In genomic region chr19:45676851-45677263, GRCh38 we compare ENCODE assay signal across 8 cellular contexts. TPM values are rescaled to one million over a fixed set of nuclear protein-coding genes. Genes with fewer than 3 reads are reported as not detected.
DNase-seq lines count a peak whose midpoint lies in the region; ATAC-seq and TF ChIP-seq lines count a peak whose summit lies in the region.

No MANE protein-coding gene starts in this region.

- no peaks in the 10 kb centered on the region for H3K9me3 Mint-ChIP-seq in activated T-cell treated with anti-CD3 and anti-CD28 coated beads, Interleukin-2, amount 50 U/mL, for 72 hours

- DNase-seq in A673 (ENCODE audit: low spot score) (no peak), right cardiac atrium (peak; percentile 27 to 69 (median 64)), KG1 (lab: John Stamatoyannopoulos, UW) (no peak), GM19240 (ENCODE audit: insufficient read length, low spot score) (no peak), NCI-H2029 treated with DMSO at 0.1 percent for 48 hours (lab: John Stamatoyannopoulos, UW) (no peak)
- DNase-seq in activated T-cell treated with anti-CD3 and anti-CD28 coated beads, Interleukin-2, amount 50 U/mL, for 72 hours, result peak; percentile 48 to 57
- peak; percentile 54 to 88 for DNase-seq in stimulated activated CD4-positive, alpha-beta T cell treated with anti-CD3 and anti-CD28 coated beads, Interleukin-4, amount 100 ng/mL, for 4 hours

- H3K36me3 Mint-ChIP-seq in activated T-cell treated with anti-CD3 and anti-CD28 coated beads, Interleukin-2, amount 50 U/mL, for 72 hours (ENCODE audit: insufficient read depth in 2 of 2), result no peaks in the 10 kb centered on the region

- POLR2A ChIA-PET in A673 (lab: Charles Lee; ENCODE audit: low non-redundant PET), result no interaction called here

- TF ChIP-seq CTCF in A673 (conservative IDR thresholded peaks at IDR 0.05; ENCODE audit: low read depth, low read length), result no peak

- BruUV-seq in A673 (replicated peaks; lab: Mats Ljungman, UMichigan), result no TSS peak

- H3K4me3 ChIP-seq in A673 (ENCODE audit: low read depth, low read length, poor library complexity, severe bottlenecking) (peak overlapping the region; percentile 42), right cardiac atrium (ENCODE audit: low read length) (peak overlapping the region; percentile 26)

- CTCF ChIA-PET in A673 (lab: Charles Lee), result interaction anchor here (1.1 kb wide), 1 partner anchor 16 kb away, joined by 6 read pairs; the partner anchor contains the start of genes QPCTL and SNRPD2

- H3K36me3 ChIP-seq in A673 (ENCODE audit: insufficient read depth, low read length, poor library complexity, severe bottlenecking), result no peaks in the 10 kb centered on the region

- no peaks in the 10 kb centered on the region for H3K27me3 ChIP-seq in A673 (replicated peaks; ENCODE audit: insufficient read depth, low read depth, low read length, poor library complexity)
- no peaks in the 10 kb centered on the region for H3K27me3 ChIP-seq in right cardiac atrium (ENCODE audit: control insufficient read depth, insufficient read depth)

- peak overlapping the region; percentile 67 to 89 for H3K4me3 Mint-ChIP-seq in activated T-cell treated with anti-CD3 and anti-CD28 coated beads, Interleukin-2, amount 50 U/mL, for 72 hours

- peak; percentile 15 for ATAC-seq in HG02642 (IDR thresholded peaks at IDR 0.05; ENCODE audit: poor library complexity, unreplicated experiment)
- peak; percentile 48 to 51 for ATAC-seq in activated T-cell treated with anti-CD3 and anti-CD28 coated beads, Interleukin-2, amount 50 U/mL, for 72 hours (replicated peaks in 1 of 2)
- ATAC-seq in right cardiac atrium, result peak; percentile 17 to 35

- H3K27me3 Mint-ChIP-seq in activated T-cell treated with anti-CD3 and anti-CD28 coated beads, Interleukin-2, amount 50 U/mL, for 72 hours (ENCODE audit: low read depth), result no peaks in the 10 kb centered on the region

- H3K4me1 Mint-ChIP-seq in activated T-cell treated with anti-CD3 and anti-CD28 coated beads, Interleukin-2, amount 50 U/mL, for 72 hours (ENCODE audit: low read depth), result peaks cover 12% of the 10 kb centered on the region

- H3K9me3 ChIP-seq in A673 (ENCODE audit: low read depth, low read length, poor library complexity, severe bottlenecking) (no peaks in the 10 kb centered on the region), right cardiac atrium (ENCODE audit: control insufficient read depth, low read length) (no peaks in the 10 kb centered on the region)

- H3K27ac ChIP-seq in A673 (ENCODE audit: low read depth, low read length, poor library complexity, severe bottlenecking) (no peak overlapping the region), right cardiac atrium (ENCODE audit: low read length) (no peak overlapping the region)

- peaks cover 7% of the 10 kb centered on the region for H3K4me1 ChIP-seq in A673 (ENCODE audit: insufficient read depth, low read length, poor library complexity, severe bottlenecking)
- H3K4me1 ChIP-seq in right cardiac atrium (ENCODE audit: control insufficient read depth, insufficient read depth, low read length), result no peaks in the 10 kb centered on the region

- intact Hi-C loops in A673 (cut with micrococcal nuclease; ENCODE audit: unreplicated experiment) (no loop called here), right cardiac atrium (cut with DNase I) (no loop called here)

- no peak overlapping the region for H3K27ac Mint-ChIP-seq in activated T-cell treated with anti-CD3 and anti-CD28 coated beads, Interleukin-2, amount 50 U/mL, for 72 hours

- WGBS in right cardiac atrium, result 6% methylated on average over 28 of the region's 28 CpGs

RNA-seq across cellular contexts. Expression of gene GIPR, which starts 8.8 kb away (rescaled TPM):
- total RNA-seq in A673 (2021) (0.45 and 1.0 TPM in 2 replicates), right cardiac atrium (10 to 100 TPM in 3 of 4 donors, 1 to 10 TPM in 1; 8.5 to 16.7 (median 12.5) TPM)
- total RNA-seq in activated T-cell treated with anti-CD3 and anti-CD28 coated beads, Interleukin-2, amount 50 U/mL, for 72 hours, result 10 to 100 TPM in 1 of 2 donors, 1 to 10 TPM in 1; 5.9 to 11.0 TPM
- 8.7 TPM for polyA plus RNA-seq in right cardiac atrium

RNA-seq across cellular contexts. Expression of gene SNRPD2, which starts 14.9 kb away (rescaled TPM):
- 590 and 597 TPM in 2 replicates for total RNA-seq in A673 (2021)
- 100 to 1,000 TPM; 449 to 481 TPM for total RNA-seq in activated T-cell treated with anti-CD3 and anti-CD28 coated beads, Interleukin-2, amount 50 U/mL, for 72 hours
- total RNA-seq in right cardiac atrium, result 100 to 1,000 TPM; 246 to 297 (median 285) TPM
- 281 TPM for polyA plus RNA-seq in right cardiac atrium

RNA-seq across cellular contexts. Expression of gene QPCTL, which starts 15.6 kb away (rescaled TPM):
- total RNA-seq in A673 (2021), result 12.8 and 17.4 TPM in 2 replicates
- total RNA-seq in activated T-cell treated with anti-CD3 and anti-CD28 coated beads, Interleukin-2, amount 50 U/mL, for 72 hours, result 10 to 100 TPM; 20.8 to 29.8 TPM
- 1 to 10 TPM; 2.5 to 3.3 (median 3.1) TPM for total RNA-seq in right cardiac atrium
- 2.7 TPM for polyA plus RNA-seq in right cardiac atrium

RNA-seq across cellular contexts. Expression of gene EML2, which starts 37.7 kb away (rescaled TPM):
- total RNA-seq in A673 (2021) (17.0 and 21.0 TPM in 2 replicates), right cardiac atrium (10 to 100 TPM; 25.2 to 37.9 (median 33.7) TPM)
- 100 to 1,000 TPM; 149 to 190 TPM for total RNA-seq in activated T-cell treated with anti-CD3 and anti-CD28 coated beads, Interleukin-2, amount 50 U/mL, for 72 hours
- polyA plus RNA-seq in right cardiac atrium, result 19.0 TPM

RNA-seq across cellular contexts. Expression of gene FBXO46, which starts 53.8 kb away (rescaled TPM):
- total RNA-seq in A673 (2021) (18.8 and 24.3 TPM in 2 replicates), right cardiac atrium (10 to 100 TPM; 11.4 to 13.2 (median 12.6) TPM)
- 10 to 100 TPM; 38.4 to 46.5 TPM for total RNA-seq in activated T-cell treated with anti-CD3 and anti-CD28 coated beads, Interleukin-2, amount 50 U/mL, for 72 hours
- 9.4 TPM for polyA plus RNA-seq in right cardiac atrium

Comparison
In these comparisons a context has a peak if more than half of its experiments do, and no peak if none do; other contexts are left out.
1. DNase-seq: peak in activated T-cell treated with anti-CD3 and anti-CD28 coated beads, Interleukin-2, amount 50 U/mL, for 72 hours (2 of 2), right cardiac atrium (3 of 3) and stimulated activated CD4-positive, alpha-beta T cell treated with anti-CD3 and anti-CD28 coated beads, Interleukin-4, amount 100 ng/mL, for 4 hours (2 of 2); none in A673 (single experiment), KG1 (single experiment), GM19240 (single experiment) and NCI-H2029 treated with DMSO at 0.1 percent for 48 hours (single experiment).
2. Peak in every context shown above with its lines, with median percentiles within 50 percentile points of each other: ATAC-seq.